Comparison of ENCODE assay signal across 8 cellular contexts in genomic region chr11:2992234-2992999, GRCh38.
A peak's percentile ranks its signal among the peaks of the same experiment; 100 is the strongest.
DNase-seq lines count a peak whose midpoint lies in the region; FAIRE-seq and TF ChIP-seq lines count a peak whose summit lies in the region.

A gene with protein sequence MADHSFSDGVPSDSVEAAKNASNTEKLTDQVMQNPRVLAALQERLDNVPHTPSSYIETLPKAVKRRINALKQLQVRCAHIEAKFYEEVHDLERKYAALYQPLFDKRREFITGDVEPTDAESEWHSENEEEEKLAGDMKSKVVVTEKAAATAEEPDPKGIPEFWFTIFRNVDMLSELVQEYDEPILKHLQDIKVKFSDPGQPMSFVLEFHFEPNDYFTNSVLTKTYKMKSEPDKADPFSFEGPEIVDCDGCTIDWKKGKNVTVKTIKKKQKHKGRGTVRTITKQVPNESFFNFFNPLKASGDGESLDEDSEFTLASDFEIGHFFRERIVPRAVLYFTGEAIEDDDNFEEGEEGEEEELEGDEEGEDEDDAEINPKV (minus strand): TSS chr11:2992329. CDS start chr11:2979220, 13,109 bp downstream.

- peak within 1 kb of the TSS; percentile 93 for H2AFZ ChIP-seq in Loucy (ENCODE audit: low read length)

- peak; percentile 97 for DNase-seq in EL
- DNase-seq in H54 (ENCODE audit: insufficient read length, low spot score), result peak; percentile 98
- DNase-seq in activated T-helper 9 cell treated with anti-CD3 and anti-CD28 coated beads, Interleukin-2, amount 50 U/mL, for 16 hours (ENCODE audit: low read depth), result peak; percentile 93
- DNase-seq in fibroblast of pulmonary artery (ENCODE audit: low read depth), result peak; percentile 97

- peak within 1 kb of the TSS; percentile 83 for H3K4me2 ChIP-seq in Loucy (ENCODE audit: low read depth, low read length, poor library complexity, severe bottlenecking)

- peaks cover 36% of the 10 kb centered on the region for H3K4me1 Mint-ChIP-seq in nephron
- H3K4me1 Mint-ChIP-seq in stimulated activated naive CD8-positive, alpha-beta T cell treated with anti-CD3 and anti-CD28 coated beads, Interleukin-15, Interleukin-2, amounts not matched to agents 100 ng/mL and 50 ng/mL, for 24 hours (ENCODE audit: low read depth), result peaks cover 30% of the 10 kb centered on the region

- H3K9me3 Mint-ChIP-seq in nephron, result no peaks in the 10 kb centered on the region
- no peaks in the 10 kb centered on the region for H3K9me3 Mint-ChIP-seq in stimulated activated naive CD8-positive, alpha-beta T cell treated with anti-CD3 and anti-CD28 coated beads, Interleukin-15, Interleukin-2, amounts not matched to agents 100 ng/mL and 50 ng/mL, for 24 hours

- H3K36me3 Mint-ChIP-seq in nephron (ENCODE audit: low read depth), result peaks cover 8% of the 10 kb centered on the region
- H3K36me3 Mint-ChIP-seq in stimulated activated naive CD8-positive, alpha-beta T cell treated with anti-CD3 and anti-CD28 coated beads, Interleukin-15, Interleukin-2, amounts not matched to agents 100 ng/mL and 50 ng/mL, for 24 hours (ENCODE audit: low read depth), result peaks cover 34% of the 10 kb centered on the region

- H3F3A ChIP-seq in Loucy (ENCODE audit: low read depth), result peaks cover 4% of the 10 kb centered on the region; the same call in 1 of the 2 replicates

- TF ChIP-seq POLR2A in H54 (IDR thresholded peaks at IDR 0.05; ENCODE audit: low read depth, low read length), result peak; percentile 81
- TF ChIP-seq POLR2A in Raji (IDR thresholded peaks at IDR 0.05; ENCODE audit: insufficient read depth, low read depth, low read length), result peak; percentile 79

- H3K36me3 ChIP-seq in Loucy (ENCODE audit: insufficient read depth, low read length), result no peaks in the 10 kb centered on the region

- peak; percentile 72 for FAIRE-seq in H54 (lab: Jason Lieb, UNC)

- peak within 1 kb of the TSS; percentile 98 to 99 (median 98) for H3K4me3 Mint-ChIP-seq in nephron
- peak within 1 kb of the TSS; percentile 100 for H3K4me3 Mint-ChIP-seq in stimulated activated naive CD8-positive, alpha-beta T cell treated with anti-CD3 and anti-CD28 coated beads, Interleukin-15, Interleukin-2, amounts not matched to agents 100 ng/mL and 50 ng/mL, for 24 hours

- H3K4me3 ChIP-seq in Loucy (ENCODE audit: low read length, poor library complexity, severe bottlenecking) (peak within 1 kb of the TSS; percentile 99), fibroblast of pulmonary artery (replicated peaks; ENCODE audit: low read depth, low read length) (peak within 1 kb of the TSS; percentile 74)

- H3K9me3 ChIP-seq in Loucy (ENCODE audit: insufficient read depth, low read depth, low read length), result no peaks in the 10 kb centered on the region

- TF ChIP-seq CTCF in Loucy (conservative IDR thresholded peaks at IDR 0.05; ENCODE audit: low read length) (no peak), fibroblast of pulmonary artery (IDR thresholded peaks at IDR 0.05; ENCODE audit: low read length, missing control alignments) (no peak), nephron (IDR thresholded peaks at IDR 0.05; ENCODE audit: unreplicated experiment in 3 of 3) (no peak)

- peak within 1 kb of the TSS; percentile 93 to 100 (median 99) for H3K27ac Mint-ChIP-seq in nephron
- peak within 1 kb of the TSS; percentile 100 for H3K27ac Mint-ChIP-seq in stimulated activated naive CD8-positive, alpha-beta T cell treated with anti-CD3 and anti-CD28 coated beads, Interleukin-15, Interleukin-2, amounts not matched to agents 100 ng/mL and 50 ng/mL, for 24 hours

- peak within 1 kb of the TSS; percentile 98 for H3K9ac ChIP-seq in Loucy (ENCODE audit: low read depth, low read length, poor library complexity, severe bottlenecking)

- H3K27me3 ChIP-seq in Loucy (ENCODE audit: insufficient read depth, low read length, poor library complexity, severe bottlenecking), result no peaks in the 10 kb centered on the region

- H3K79me2 ChIP-seq in Loucy (ENCODE audit: insufficient read depth, low read length), result peaks cover 45% of the 10 kb centered on the region

- H3K27me3 Mint-ChIP-seq in nephron (ENCODE audit: low read depth), result no peaks in the 10 kb centered on the region
- no peaks in the 10 kb centered on the region for H3K27me3 Mint-ChIP-seq in stimulated activated naive CD8-positive, alpha-beta T cell treated with anti-CD3 and anti-CD28 coated beads, Interleukin-15, Interleukin-2, amounts not matched to agents 100 ng/mL and 50 ng/mL, for 24 hours

- H3K9me2 ChIP-seq in Loucy (replicated peaks; ENCODE audit: low read depth, low read length), result no peaks in the 10 kb centered on the region

- peaks cover 43% of the 10 kb centered on the region for H4K20me1 ChIP-seq in Loucy (ENCODE audit: insufficient read depth, low read length, poor library complexity, severe bottlenecking)

- H3K4me1 ChIP-seq in Loucy (ENCODE audit: insufficient read depth, low read length, poor library complexity, severe bottlenecking), result peaks cover 22% of the 10 kb centered on the region

Comparison
In these comparisons a context has a peak if more than half of its experiments do, and no peak if none do; other contexts are left out.
1. Peak in every context shown above with its lines: DNase-seq and H3K4me3 ChIP-seq.